ENCODE assay signal across 1 cellular context in genomic region chr3:53329933-53330332, GRCh38.
TF ChIP-seq lines count a peak whose summit lies in the region.

No MANE protein-coding gene starts in this region.

TF ChIP-seq in GM23338, 12 proteins besides CTCF, POLR2A, EP300 and RAD21 (continued from another document):
- TF ChIP-seq ZNF462 (CRISPR knock-in tag; IDR thresholded peaks at IDR 0.05) (no peak), ZNF331 (CRISPR knock-in tag; IDR thresholded peaks at IDR 0.05; ENCODE audit: low read depth) (no peak), ETS1 (IDR thresholded peaks at IDR 0.05) (no peak)
